ENCODE assay signal across 1 cellular context in the genomic region with DNA sequence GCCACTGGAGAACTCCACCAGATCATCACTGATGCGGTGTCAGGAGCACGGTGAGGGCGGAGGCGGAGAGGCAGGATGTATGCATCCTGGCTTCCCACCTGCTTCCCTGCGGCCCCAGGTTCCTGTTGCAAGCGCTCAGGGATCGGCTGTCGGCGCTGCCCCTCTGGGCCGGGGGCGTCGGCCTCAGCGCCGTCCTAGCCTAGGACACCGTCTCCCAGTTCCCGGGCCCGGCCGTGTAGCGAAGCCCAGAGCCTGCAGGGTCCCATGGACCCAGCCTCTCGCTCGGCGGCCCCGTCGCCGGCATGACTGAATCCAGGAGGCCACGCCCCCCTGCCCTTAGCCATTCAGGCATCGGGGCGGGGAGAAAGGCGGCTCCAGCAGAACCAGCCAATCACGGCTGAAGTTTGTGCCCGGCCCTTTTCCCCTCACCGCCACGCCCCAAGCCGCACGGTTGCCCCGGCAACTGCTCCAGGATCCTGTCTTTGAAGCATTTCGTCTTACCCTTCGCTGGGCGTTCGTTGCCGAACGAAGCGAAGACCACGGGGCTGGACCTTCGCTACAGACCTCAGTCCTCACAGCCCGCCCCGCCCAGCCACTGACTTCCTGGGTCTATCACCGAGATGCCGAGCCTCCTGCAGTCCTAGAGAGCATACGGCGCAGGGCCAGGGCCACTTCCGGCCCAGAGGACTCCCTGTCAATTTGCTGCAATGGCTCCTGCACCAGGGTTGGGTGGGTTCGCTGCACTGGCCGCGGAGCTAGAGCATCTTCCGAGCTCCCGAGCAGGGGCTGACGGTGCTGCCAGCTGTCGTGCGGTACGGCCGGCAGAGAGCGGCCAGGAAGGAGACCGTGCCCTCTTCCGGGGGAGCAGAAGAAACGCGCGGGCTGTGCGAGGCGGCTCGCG.
TF ChIP-seq lines count a peak whose summit lies in the region.

No MANE protein-coding gene starts in this region.

TF ChIP-seq in HepG2, 621 proteins besides CTCF, POLR2A, EP300 and RAD21 (continues in another document):
- TF ChIP-seq, protein P1, sequence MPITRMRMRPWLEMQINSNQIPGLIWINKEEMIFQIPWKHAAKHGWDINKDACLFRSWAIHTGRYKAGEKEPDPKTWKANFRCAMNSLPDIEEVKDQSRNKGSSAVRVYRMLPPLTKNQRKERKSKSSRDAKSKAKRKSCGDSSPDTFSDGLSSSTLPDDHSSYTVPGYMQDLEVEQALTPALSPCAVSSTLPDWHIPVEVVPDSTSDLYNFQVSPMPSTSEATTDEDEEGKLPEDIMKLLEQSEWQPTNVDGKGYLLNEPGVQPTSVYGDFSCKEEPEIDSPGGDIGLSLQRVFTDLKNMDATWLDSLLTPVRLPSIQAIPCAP (CRISPR knock-in tag; IDR thresholded peaks at IDR 0.05; ENCODE audit: low read depth): no peak
- TF ChIP-seq MAFF (IDR thresholded peaks at IDR 0.05; ENCODE audit: low read depth, low read length): no peak
- TF ChIP-seq GFI1 (CRISPR knock-in tag; IDR thresholded peaks at IDR 0.05; ENCODE audit: borderline replicate concordance): no peak
- no peak for TF ChIP-seq SKI (IDR thresholded peaks at IDR 0.05; ENCODE audit: partially characterized antibody)
- TF ChIP-seq GLMP (CRISPR knock-in tag; IDR thresholded peaks at IDR 0.05; ENCODE audit: borderline replicate concordance): no peak
- TF ChIP-seq CCAR2 (optimal IDR thresholded peaks at IDR 0.05; ENCODE audit: low read depth, low read length): no peak
- 0 out of 2 replicates have a peak, but pooled peaks have one; percentile 54 for TF ChIP-seq WIZ (CRISPR knock-in tag; IDR thresholded peaks at IDR 0.05)
- TF ChIP-seq CHD4 (IDR thresholded peaks at IDR 0.05; ENCODE audit: borderline replicate concordance, low read length): no peak
- no peak; the same call in 1 of the 2 replicates for TF ChIP-seq CBX5 (CRISPR knock-in tag; IDR thresholded peaks at IDR 0.05; ENCODE audit: borderline replicate concordance)
- TF ChIP-seq, protein P2, sequence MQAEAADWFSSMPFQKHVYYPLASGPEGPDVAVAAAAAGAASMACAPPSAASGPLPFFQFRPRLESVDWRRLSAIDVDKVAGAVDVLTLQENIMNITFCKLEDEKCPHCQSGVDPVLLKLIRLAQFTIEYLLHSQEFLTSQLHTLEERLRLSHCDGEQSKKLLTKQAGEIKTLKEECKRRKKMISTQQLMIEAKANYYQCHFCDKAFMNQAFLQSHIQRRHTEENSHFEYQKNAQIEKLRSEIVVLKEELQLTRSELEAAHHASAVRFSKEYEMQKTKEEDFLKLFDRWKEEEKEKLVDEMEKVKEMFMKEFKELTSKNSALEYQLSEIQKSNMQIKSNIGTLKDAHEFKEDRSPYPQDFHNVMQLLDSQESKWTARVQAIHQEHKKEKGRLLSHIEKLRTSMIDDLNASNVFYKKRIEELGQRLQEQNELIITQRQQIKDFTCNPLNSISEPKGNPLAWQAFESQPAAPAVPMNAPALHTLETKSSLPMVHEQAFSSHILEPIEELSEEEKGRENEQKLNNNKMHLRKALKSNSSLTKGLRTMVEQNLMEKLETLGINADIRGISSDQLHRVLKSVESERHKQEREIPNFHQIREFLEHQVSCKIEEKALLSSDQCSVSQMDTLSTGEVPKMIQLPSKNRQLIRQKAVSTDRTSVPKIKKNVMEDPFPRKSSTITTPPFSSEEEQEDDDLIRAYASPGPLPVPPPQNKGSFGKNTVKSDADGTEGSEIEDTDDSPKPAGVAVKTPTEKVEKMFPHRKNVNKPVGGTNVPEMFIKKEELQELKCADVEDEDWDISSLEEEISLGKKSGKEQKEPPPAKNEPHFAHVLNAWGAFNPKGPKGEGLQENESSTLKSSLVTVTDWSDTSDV (CRISPR knock-in tag; IDR thresholded peaks at IDR 0.05): peak; percentile 84; the same call in 1 of the 2 replicates
- TF ChIP-seq FIP1L1 (IDR thresholded peaks at IDR 0.05; ENCODE audit: borderline replicate concordance, insufficient read depth, low read depth, low read length): no peak
- TF ChIP-seq ZNF788 (CRISPR knock-in tag; IDR thresholded peaks at IDR 0.05; ENCODE audit: borderline replicate concordance): peak; percentile 70; the same call in 1 of the 2 replicates
- no peak for TF ChIP-seq RFXAP (CRISPR knock-in tag; IDR thresholded peaks at IDR 0.05; ENCODE audit: borderline replicate concordance)
- TF ChIP-seq, protein P3, sequence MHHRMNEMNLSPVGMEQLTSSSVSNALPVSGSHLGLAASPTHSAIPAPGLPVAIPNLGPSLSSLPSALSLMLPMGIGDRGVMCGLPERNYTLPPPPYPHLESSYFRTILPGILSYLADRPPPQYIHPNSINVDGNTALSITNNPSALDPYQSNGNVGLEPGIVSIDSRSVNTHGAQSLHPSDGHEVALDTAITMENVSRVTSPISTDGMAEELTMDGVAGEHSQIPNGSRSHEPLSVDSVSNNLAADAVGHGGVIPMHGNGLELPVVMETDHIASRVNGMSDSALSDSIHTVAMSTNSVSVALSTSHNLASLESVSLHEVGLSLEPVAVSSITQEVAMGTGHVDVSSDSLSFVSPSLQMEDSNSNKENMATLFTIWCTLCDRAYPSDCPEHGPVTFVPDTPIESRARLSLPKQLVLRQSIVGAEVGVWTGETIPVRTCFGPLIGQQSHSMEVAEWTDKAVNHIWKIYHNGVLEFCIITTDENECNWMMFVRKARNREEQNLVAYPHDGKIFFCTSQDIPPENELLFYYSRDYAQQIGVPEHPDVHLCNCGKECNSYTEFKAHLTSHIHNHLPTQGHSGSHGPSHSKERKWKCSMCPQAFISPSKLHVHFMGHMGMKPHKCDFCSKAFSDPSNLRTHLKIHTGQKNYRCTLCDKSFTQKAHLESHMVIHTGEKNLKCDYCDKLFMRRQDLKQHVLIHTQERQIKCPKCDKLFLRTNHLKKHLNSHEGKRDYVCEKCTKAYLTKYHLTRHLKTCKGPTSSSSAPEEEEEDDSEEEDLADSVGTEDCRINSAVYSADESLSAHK (CRISPR knock-in tag; IDR thresholded peaks at IDR 0.05; ENCODE audit: borderline replicate concordance): no peak
- TF ChIP-seq FUBP1 (CRISPR knock-in tag; IDR thresholded peaks at IDR 0.05; ENCODE audit: borderline replicate concordance): peak; percentile 49; the same call in 1 of the 2 replicates
- no peak for TF ChIP-seq ADNP (CRISPR knock-in tag; IDR thresholded peaks at IDR 0.05)
- no peak for TF ChIP-seq ZKSCAN1 (IDR thresholded peaks at IDR 0.05; ENCODE audit: low read length)
- peak; percentile 37; the same call in 1 of the 2 replicates for TF ChIP-seq ARHGAP35 (CRISPR knock-in tag; IDR thresholded peaks at IDR 0.05; ENCODE audit: borderline replicate concordance)
- peak; percentile 14 for TF ChIP-seq ZNF781 (CRISPR knock-in tag; IDR thresholded peaks at IDR 0.05; ENCODE audit: borderline replicate concordance, not compliant biosample characterization)
- no peak for TF ChIP-seq ZNF296 (CRISPR knock-in tag; conservative IDR thresholded peaks at IDR 0.05)
- peak; percentile 89 for TF ChIP-seq AGO1 (IDR thresholded peaks at IDR 0.05; ENCODE audit: low read depth, low read length, poor library complexity, severe bottlenecking)
- no peak for TF ChIP-seq POGZ (CRISPR knock-in tag; IDR thresholded peaks at IDR 0.05)
- TF ChIP-seq, protein P4, sequence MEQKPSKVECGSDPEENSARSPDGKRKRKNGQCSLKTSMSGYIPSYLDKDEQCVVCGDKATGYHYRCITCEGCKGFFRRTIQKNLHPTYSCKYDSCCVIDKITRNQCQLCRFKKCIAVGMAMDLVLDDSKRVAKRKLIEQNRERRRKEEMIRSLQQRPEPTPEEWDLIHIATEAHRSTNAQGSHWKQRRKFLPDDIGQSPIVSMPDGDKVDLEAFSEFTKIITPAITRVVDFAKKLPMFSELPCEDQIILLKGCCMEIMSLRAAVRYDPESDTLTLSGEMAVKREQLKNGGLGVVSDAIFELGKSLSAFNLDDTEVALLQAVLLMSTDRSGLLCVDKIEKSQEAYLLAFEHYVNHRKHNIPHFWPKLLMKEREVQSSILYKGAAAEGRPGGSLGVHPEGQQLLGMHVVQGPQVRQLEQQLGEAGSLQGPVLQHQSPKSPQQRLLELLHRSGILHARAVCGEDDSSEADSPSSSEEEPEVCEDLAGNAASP (CRISPR knock-in tag; IDR thresholded peaks at IDR 0.05; ENCODE audit: borderline replicate concordance): no peak
- TF ChIP-seq MZF1 (CRISPR knock-in tag; IDR thresholded peaks at IDR 0.05; ENCODE audit: borderline replicate concordance): no peak
- TF ChIP-seq KMT2A (CRISPR knock-in tag; IDR thresholded peaks at IDR 0.05): peak; percentile 49; the same call in 1 of the 2 replicates
- TF ChIP-seq NFE2L2 (IDR thresholded peaks at IDR 0.05; ENCODE audit: low read length): no peak
- no peak for TF ChIP-seq ZIK1 (CRISPR knock-in tag; IDR thresholded peaks at IDR 0.05; ENCODE audit: borderline replicate concordance, low read depth)
- TF ChIP-seq FOXC1 (CRISPR knock-in tag; IDR thresholded peaks at IDR 0.05; ENCODE audit: borderline replicate concordance): peak; percentile 52; the same call in 1 of the 2 replicates
- no peak for TF ChIP-seq XBP1 (CRISPR knock-in tag; IDR thresholded peaks at IDR 0.05)
- TF ChIP-seq ZMYM2 (CRISPR knock-in tag; IDR thresholded peaks at IDR 0.05): no peak
- TF ChIP-seq ETV6 (CRISPR knock-in tag; conservative IDR thresholded peaks at IDR 0.05): no peak
- no peak for TF ChIP-seq PHB2 (IDR thresholded peaks at IDR 0.05; ENCODE audit: partially characterized antibody)
- TF ChIP-seq REXO4 (CRISPR knock-in tag; IDR thresholded peaks at IDR 0.05; ENCODE audit: borderline replicate concordance): 0 out of 2 replicates have a peak, but pooled peaks have one; percentile 39
- peak; percentile 31; the same call in 1 of the 2 replicates for TF ChIP-seq RXRA (CRISPR knock-in tag; IDR thresholded peaks at IDR 0.05)
- peak; percentile 5; the same call in 1 of the 2 replicates for TF ChIP-seq ZNF44 (CRISPR knock-in tag; IDR thresholded peaks at IDR 0.05)
- no peak for TF ChIP-seq ZNF432 (CRISPR knock-in tag; IDR thresholded peaks at IDR 0.05; ENCODE audit: borderline replicate concordance)
- no peak for TF ChIP-seq SATB2 (CRISPR knock-in tag; IDR thresholded peaks at IDR 0.05)
- TF ChIP-seq, protein P5, sequence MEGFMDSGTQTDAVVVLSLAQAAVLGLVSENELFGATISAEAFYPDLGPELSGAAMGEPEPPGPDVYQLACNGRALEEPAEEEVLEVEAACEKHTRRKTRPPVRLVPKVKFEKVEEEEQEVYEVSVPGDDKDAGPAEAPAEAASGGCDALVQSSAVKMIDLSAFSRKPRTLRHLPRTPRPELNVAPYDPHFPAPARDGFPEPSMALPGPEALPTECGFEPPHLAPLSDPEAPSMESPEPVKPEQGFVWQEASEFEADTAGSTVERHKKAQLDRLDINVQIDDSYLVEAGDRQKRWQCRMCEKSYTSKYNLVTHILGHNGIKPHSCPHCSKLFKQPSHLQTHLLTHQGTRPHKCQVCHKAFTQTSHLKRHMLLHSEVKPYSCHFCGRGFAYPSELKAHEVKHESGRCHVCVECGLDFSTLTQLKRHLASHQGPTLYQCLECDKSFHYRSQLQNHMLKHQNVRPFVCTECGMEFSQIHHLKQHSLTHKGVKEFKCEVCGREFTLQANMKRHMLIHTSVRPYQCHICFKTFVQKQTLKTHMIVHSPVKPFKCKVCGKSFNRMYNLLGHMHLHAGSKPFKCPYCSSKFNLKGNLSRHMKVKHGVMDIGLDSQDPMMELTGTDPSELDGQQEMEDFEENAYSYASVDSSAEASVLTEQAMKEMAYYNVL (CRISPR knock-in tag; IDR thresholded peaks at IDR 0.05; ENCODE audit: borderline replicate concordance): 0 out of 2 replicates have a peak, but pooled peaks have one; percentile 24
- TF ChIP-seq NR2C2 (CRISPR knock-in tag; IDR thresholded peaks at IDR 0.05; ENCODE audit: borderline replicate concordance): no peak; the same call in 1 of the 2 replicates
- no peak for TF ChIP-seq ZNF441 (CRISPR knock-in tag; IDR thresholded peaks at IDR 0.05; ENCODE audit: borderline replicate concordance)
- no peak for TF ChIP-seq RARA (CRISPR knock-in tag; IDR thresholded peaks at IDR 0.05)
- no peak for TF ChIP-seq ZNF282 (IDR thresholded peaks at IDR 0.05; ENCODE audit: partially characterized antibody)
- no peak for TF ChIP-seq ZNF20 (CRISPR knock-in tag; IDR thresholded peaks at IDR 0.05)
- TF ChIP-seq MIXL1 (CRISPR knock-in tag; IDR thresholded peaks at IDR 0.05): no peak
- no peak for TF ChIP-seq STAT6 (CRISPR knock-in tag; IDR thresholded peaks at IDR 0.05; ENCODE audit: borderline replicate concordance)
- TF ChIP-seq PAX8 (CRISPR knock-in tag; IDR thresholded peaks at IDR 0.05; ENCODE audit: borderline replicate concordance): no peak
- peak; percentile 91 for TF ChIP-seq HNRNPLL (IDR thresholded peaks at IDR 0.05; ENCODE audit: low read depth, low read length, poor library complexity, severe bottlenecking)
